1 cellular context compared by ENCODE assay signal in genomic region chr16:1074379-1074649, GRCh38.
A peak's percentile ranks its signal among the peaks of the same experiment; 100 is the strongest.
TF ChIP-seq lines count a peak whose summit lies in the region.

No MANE protein-coding gene starts in this region.

TF ChIP-seq in HepG2, 621 proteins besides CTCF, POLR2A, EP300 and RAD21 (continued from another document):
- TF ChIP-seq ZBTB40 (IDR thresholded peaks at IDR 0.05) (no peak), ZBTB40 (CRISPR knock-in tag; IDR thresholded peaks at IDR 0.05) (no peak), HOXA7 (CRISPR knock-in tag; IDR thresholded peaks at IDR 0.05) (no peak), ZUFSP (CRISPR knock-in tag; IDR thresholded peaks at IDR 0.05; ENCODE audit: borderline replicate concordance) (no peak), ZFP1 (CRISPR knock-in tag; IDR thresholded peaks at IDR 0.05) (no peak), RNF219 (CRISPR knock-in tag; IDR thresholded peaks at IDR 0.05) (no peak), AKAP8 (CRISPR knock-in tag; IDR thresholded peaks at IDR 0.05) (peak; percentile 42; the same call in 1 of the 2 replicates)
